In the genomic region with DNA sequence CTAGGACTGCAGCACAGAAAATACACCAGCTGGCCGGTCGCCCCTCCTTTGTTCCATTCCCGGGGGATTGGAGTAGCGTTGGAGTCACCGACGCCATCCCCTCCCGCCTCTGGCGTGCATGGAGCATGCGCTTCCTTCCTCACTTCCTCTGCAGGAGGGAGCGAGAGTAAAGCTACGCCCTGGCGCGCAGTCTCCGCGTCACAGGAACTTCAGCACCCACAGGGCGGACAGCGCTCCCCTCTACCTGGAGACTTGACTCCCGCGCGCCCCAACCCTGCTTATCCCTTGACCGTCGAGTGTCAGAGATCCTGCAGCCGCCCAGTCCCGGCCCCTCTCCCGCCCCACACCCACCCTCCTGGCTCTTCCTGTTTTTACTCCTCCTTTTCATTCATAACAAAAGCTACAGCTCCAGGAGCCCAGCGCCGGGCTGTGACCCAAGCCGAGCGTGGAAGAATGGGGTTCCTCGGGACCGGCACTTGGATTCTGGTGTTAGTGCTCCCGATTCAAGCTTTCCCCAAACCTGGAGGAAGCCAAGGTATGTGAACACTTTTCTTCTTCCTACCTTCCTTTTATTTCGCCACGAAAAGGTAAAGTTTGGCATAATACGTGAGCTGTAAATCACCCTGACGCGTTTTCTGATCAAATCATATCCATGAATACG, we compare ENCODE assay signal across 8 cellular contexts. TPM values are rescaled to one million over a fixed set of nuclear protein-coding genes. Genes with fewer than 3 reads are reported as not detected.
DNase-seq lines count a peak whose midpoint lies in the region; ATAC-seq, FAIRE-seq and TF ChIP-seq lines count a peak whose summit lies in the region.

A gene (plus strand): TSS at position 201 of the 661 bp plus-strand sequence. CDS start 253 bp downstream, at position 454.

- no peaks in the 10 kb centered on the region for H3K36me3 Mint-ChIP-seq in activated CD4-positive, alpha-beta T cell treated with anti-CD3 and anti-CD28 coated beads, Interleukin-2, amount 10 ng/mL, durations not matched to agents 24 days and 14 days (ENCODE audit: low read depth)

- ATAC-seq in HG03039 (IDR thresholded peaks at IDR 0.05; ENCODE audit: unreplicated experiment) (no peak), GM18505 (IDR thresholded peaks at IDR 0.05; ENCODE audit: unreplicated experiment) (no peak)

- peaks cover 7% of the 10 kb centered on the region for H3K4me1 Mint-ChIP-seq in activated CD4-positive, alpha-beta T cell treated with anti-CD3 and anti-CD28 coated beads, Interleukin-2, amount 10 ng/mL, durations not matched to agents 24 days and 14 days

- no peak for TF ChIP-seq CTCF in choroid plexus epithelial cell (conservative IDR thresholded peaks at IDR 0.05; ENCODE audit: low read depth, low read length)
- TF ChIP-seq CTCF in kidney (IDR thresholded peaks at IDR 0.05; ENCODE audit: borderline replicate concordance, extremely low read depth, insufficient read depth), result no peak

- DNase-seq in GM12891 (ENCODE audit: insufficient read length, low spot score), result peak; percentile 32
- DNase-seq in NCI-H2107 (lab: John Stamatoyannopoulos, UW), result peak; percentile 84
- peak; percentile 92 for DNase-seq in activated CD4-positive, alpha-beta T cell treated with anti-CD3 and anti-CD28 coated beads, Interleukin-2, amount 10 ng/mL, durations not matched to agents 24 days and 14 days
- DNase-seq in choroid plexus epithelial cell (ENCODE audit: low read depth), result peak; percentile 71
- DNase-seq in kidney, result peak; percentile 90
- DNase-seq in stimulated activated CD4-positive, alpha-beta T cell treated with anti-CD3 and anti-CD28 coated beads, Interleukin-12 subunit alpha, Interleukin-12 subunit beta, amount 100 ng/mL, for 4 hours, result peak; percentile 53

- FAIRE-seq in GM12891 (lab: Jason Lieb, UNC) (peak; percentile 59), kidney (lab: Jason Lieb, UNC) (no peak)

- intact Hi-C loops in activated CD4-positive, alpha-beta T cell treated with anti-CD3 and anti-CD28 coated beads, Interleukin-2, amount 10 ng/mL, durations not matched to agents 24 days and 14 days (cut with micrococcal nuclease), result loop anchor here (1.0 kb wide), 1 partner anchor 51 kb away; no protein-coding TSS in a partner anchor
- intact Hi-C loops in kidney (cut with DNase I), result no loop called here

- TF ChIP-seq POLR2A in GM12891 (IDR thresholded peaks at IDR 0.05; ENCODE audit: low read depth, low read length), result no peak
- no peak for TF ChIP-seq POLR2A in GM18505 (IDR thresholded peaks at IDR 0.05; ENCODE audit: borderline replicate concordance, extremely low read depth, insufficient read depth, insufficient read length)

- no peaks in the 10 kb centered on the region for H3K9me3 ChIP-seq in kidney (ENCODE audit: control insufficient read depth in 1 of 2, low read length in 2 of 2)

- no peaks in the 10 kb centered on the region for H3K36me3 ChIP-seq in kidney (ENCODE audit: control insufficient read depth in 1 of 2, insufficient read depth in 2 of 2, low read length in 2 of 2)

- no peak within 1 kb of the TSS for H3K27ac ChIP-seq in kidney (ENCODE audit: low read depth in 2 of 2, low read length in 2 of 2)

- H3K9ac ChIP-seq in kidney (ENCODE audit: low read length in 2 of 2), result no peak within 1 kb of the TSS

- H3K4me3 Mint-ChIP-seq in activated CD4-positive, alpha-beta T cell treated with anti-CD3 and anti-CD28 coated beads, Interleukin-2, amount 10 ng/mL, durations not matched to agents 24 days and 14 days, result peak within 1 kb of the TSS; percentile 9

- peaks cover 5% of the 10 kb centered on the region for H3K9me3 Mint-ChIP-seq in activated CD4-positive, alpha-beta T cell treated with anti-CD3 and anti-CD28 coated beads, Interleukin-2, amount 10 ng/mL, durations not matched to agents 24 days and 14 days

- H3K4me3 ChIP-seq in choroid plexus epithelial cell (ENCODE audit: low read depth, low read length) (no peak within 1 kb of the TSS), kidney (ENCODE audit: low read length in 2 of 2) (no peak within 1 kb of the TSS)

- H3K27ac Mint-ChIP-seq in activated CD4-positive, alpha-beta T cell treated with anti-CD3 and anti-CD28 coated beads, Interleukin-2, amount 10 ng/mL, durations not matched to agents 24 days and 14 days, result no peak within 1 kb of the TSS

- H3K4me1 ChIP-seq in kidney (ENCODE audit: control insufficient read depth in 1 of 2, insufficient read depth in 1 of 2, low read depth in 1 of 2, low read length in 2 of 2), result peaks cover 0 to 3% of the 10 kb centered on the region in 2 donors

- H3K27me3 Mint-ChIP-seq in activated CD4-positive, alpha-beta T cell treated with anti-CD3 and anti-CD28 coated beads, Interleukin-2, amount 10 ng/mL, durations not matched to agents 24 days and 14 days, result peaks cover 41% of the 10 kb centered on the region

TF ChIP-seq in GM12891, 5 proteins besides CTCF, POLR2A, EP300 and RAD21:
- no peak for TF ChIP-seq POU2F2 (IDR thresholded peaks at IDR 0.05; ENCODE audit: low read depth, low read length)
- TF ChIP-seq SPI1 (IDR thresholded peaks at IDR 0.05; ENCODE audit: low read depth, low read length), result peak; percentile 61

RNA-seq across cellular contexts. Expression of the gene that starts here (rescaled TPM):
- not detected for polyA plus RNA-seq in GM12891 (2012; ENCODE audit: low read depth, missing spikeins)
- not detected in 2 replicates for total RNA-seq in activated CD4-positive, alpha-beta T cell treated with anti-CD3 and anti-CD28 coated beads, Interleukin-2, amount 10 ng/mL, durations not matched to agents 24 days and 14 days
- total RNA-seq in kidney, result 0.13 TPM
- 0.11 TPM for polyA plus RNA-seq in kidney (ENCODE audit: insufficient read depth, low read depth, low replicate concordance)

Comparison
In these comparisons a context has a peak if more than half of its experiments do, and no peak if none do; other contexts are left out.
1. Peak in DNase-seq in activated CD4-positive, alpha-beta T cell treated with anti-CD3 and anti-CD28 coated beads, Interleukin-2, amount 10 ng/mL, durations not matched to agents 24 days and 14 days; RNA of the gene not detected or under 1 TPM.
2. Peak in DNase-seq in kidney; RNA of the gene not detected or under 1 TPM.
3. DNase-seq: peak in every context shown above with its lines; median percentile 92 in activated CD4-positive, alpha-beta T cell treated with anti-CD3 and anti-CD28 coated beads, Interleukin-2, amount 10 ng/mL, durations not matched to agents 24 days and 14 days; 90 in kidney; 84 in NCI-H2107; 71 in choroid plexus epithelial cell; 53 in stimulated activated CD4-positive, alpha-beta T cell treated with anti-CD3 and anti-CD28 coated beads, Interleukin-12 subunit alpha, Interleukin-12 subunit beta, amount 100 ng/mL, for 4 hours; 32 in GM12891.